In the genomic region with DNA sequence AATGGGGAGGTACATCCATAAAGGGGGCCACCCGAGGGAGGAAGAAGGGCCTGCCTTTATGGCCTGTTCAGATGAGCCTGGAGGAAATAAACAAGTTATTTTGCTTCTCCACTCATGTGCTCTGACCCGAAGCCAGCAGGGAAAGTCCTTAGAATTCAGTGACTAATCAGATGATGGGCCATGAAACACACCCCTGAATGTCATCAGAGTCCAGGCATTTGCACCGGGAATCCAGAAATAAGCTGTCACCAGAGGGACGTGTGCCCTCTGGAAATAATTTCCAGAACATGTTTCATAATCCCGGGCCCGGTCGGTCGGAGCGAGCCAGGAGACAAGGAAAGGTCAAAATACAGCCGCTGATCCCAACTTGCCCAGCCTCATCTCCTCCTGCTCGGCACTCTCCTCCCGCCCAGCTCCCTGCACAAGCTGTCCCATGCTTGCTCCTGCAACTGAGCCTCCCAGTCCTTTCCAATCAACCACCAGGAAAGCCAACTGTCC, we compare ENCODE assay signal across 10 cellular contexts.
DNase-seq lines count a peak whose midpoint lies in the region; ATAC-seq, FAIRE-seq and TF ChIP-seq lines count a peak whose summit lies in the region.
"Had no signal": no experiment of that assay in that cellular context is flagged by ENCODE, and none has a peak within 500 bp of the region (broad histone marks: within the 10 kb centered on the region; RNA-seq: fewer than 3 reads in every experiment).

No MANE protein-coding gene starts in this region.

- H3K27ac ChIP-seq in HepG2 (ENCODE audit: extremely low read length, insufficient read depth, low read length): no peak overlapping the region
- peak overlapping the region; percentile 70 to 76 (median 74) for H3K27ac ChIP-seq in thyroid gland
- H3K27ac ChIP-seq: cardiac muscle cell had no signal

- no TSS peak for BruUV-seq in HepG2 (replicated peaks; lab: Mats Ljungman, UMichigan)

- no peaks in the 10 kb centered on the region for H3K9me3 ChIP-seq in HepG2 (ENCODE audit: low read length)
- H3K9me3 ChIP-seq in thyroid gland: no peaks in the 10 kb centered on the region

- H4K20me1 ChIP-seq in HepG2 (ENCODE audit: insufficient read depth, low read length): no peaks in the 10 kb centered on the region

- 0% methylated on average over 10 of the region's 12 CpGs for WGBS in HepG2 (ENCODE audit: low lambda C conversion rate)
- 61 to 65% methylated on average over 12 of the region's 12 CpGs for WGBS in thyroid gland, 2 donors

- POLR2A ChIA-PET in HepG2 (lab: Yijun Ruan, JAX): no interaction called here

- H3K27me3 ChIP-seq in HepG2 (ENCODE audit: control insufficient read depth in 1 of 2, insufficient read depth in 2 of 2, low read length in 2 of 2): peaks cover 0 to 3% of the 10 kb centered on the region in 2 experiments; a peak in 1 of 5 replicates
- H3K27me3 ChIP-seq in thyroid gland: no peaks in the 10 kb centered on the region
- H3K27me3 ChIP-seq: cardiac muscle cell had no signal

- CTCF ChIA-PET in HepG2 (lab: Yijun Ruan, JAX; ENCODE audit: low intra/inter-chr PET ratio, low total read pairs): no interaction called here

- peak; percentile 91 for ATAC-seq in HepG2
- ATAC-seq in GM18861 (IDR thresholded peaks at IDR 0.05; ENCODE audit: unreplicated experiment): no peak
- ATAC-seq in GM19035 (IDR thresholded peaks at IDR 0.05; ENCODE audit: unreplicated experiment): no peak
- ATAC-seq in GM18873 (IDR thresholded peaks at IDR 0.05; ENCODE audit: low FRiP score, unreplicated experiment): no peak

- in situ Hi-C loops in HepG2 (cut with HindIII; ENCODE audit: extremely low pct_ligation_motif_present, low pct_unique_long_range_greater_than_20kb): no loop called here

- no peak overlapping the region for H3K4me3 ChIP-seq in HepG2 (replicated peaks in 1 of 3; ENCODE audit: insufficient read depth in 1 of 3, low read depth in 2 of 3, low read length in 3 of 3)
- no peak overlapping the region for H3K4me3 ChIP-seq in thyroid gland (replicated peaks in 1 of 3)
- H3K4me3 ChIP-seq: cardiac muscle cell had no signal

- H2AFZ ChIP-seq in HepG2 (ENCODE audit: low read length): no peak overlapping the region

- peak; percentile 30 for FAIRE-seq in HepG2 (lab: Jason Lieb, UNC)

- no peak for TF ChIP-seq POLR2A in HepG2 (IDR thresholded peaks at IDR 0.05; ENCODE audit: insufficient read depth in 1 of 2, low read depth in 2 of 2, low read length in 2 of 2)
- TF ChIP-seq POLR2A in thyroid gland (IDR thresholded peaks at IDR 0.05): no peak

- intact Hi-C loops in HepG2 (cut with micrococcal nuclease; ENCODE audit: unreplicated experiment): no loop called here
- intact Hi-C loops in thyroid gland (cut with DNase I): loop anchor here (5.0 kb wide), 1 partner anchor 47 kb away; no protein-coding TSS in a partner anchor

- peak; percentile 41 for DNase-seq in HuH-7.5 (ENCODE audit: low spot score)
- peak; percentile 37 for DNase-seq in cerebellum (ENCODE audit: low spot score)
- DNase-seq in HepG2 (ENCODE audit: low spot score): peak; percentile 57
- peak; percentile 63 to 74 for DNase-seq in thyroid gland
- no peak for DNase-seq in activated T-cell treated with anti-CD3 and anti-CD28 coated beads, Interleukin-2, amount 50 U/mL, for 48 hours
- DNase-seq: occipital lobe had no signal

- H3K36me3 ChIP-seq in HepG2 (replicated peaks in 1 of 2; ENCODE audit: control insufficient read depth in 1 of 2, insufficient read depth in 2 of 2, low read length in 2 of 2) (no peaks in the 10 kb centered on the region), thyroid gland (no peaks in the 10 kb centered on the region)
- H3K36me3 ChIP-seq: cardiac muscle cell had no signal

- H3K79me2 ChIP-seq in HepG2 (ENCODE audit: insufficient read depth, low read length): no peaks in the 10 kb centered on the region

- no peak for TF ChIP-seq RAD21 in HepG2 (CRISPR knock-in tag; IDR thresholded peaks at IDR 0.05)

- H3K4me1 ChIP-seq in HepG2 (ENCODE audit: insufficient read depth, low read length) (peaks cover 10% of the 10 kb centered on the region), thyroid gland (peaks cover 10 to 14% of the 10 kb centered on the region in 2 donors)

- peak overlapping the region; percentile 20; the same call in 1 of the 2 replicates for H3K4me2 ChIP-seq in HepG2 (ENCODE audit: low read depth, low read length)

- TF ChIP-seq EP300 in HepG2 (IDR thresholded peaks at IDR 0.05; ENCODE audit: low read depth in 2 of 2, low read length in 2 of 2) (no peak), HepG2 (CRISPR knock-in tag; IDR thresholded peaks at IDR 0.05; ENCODE audit: borderline replicate concordance) (no peak)

- H3K9ac ChIP-seq in HepG2 (ENCODE audit: insufficient read depth, low read depth, low read length): no peak overlapping the region

- TF ChIP-seq CTCF in HepG2 (CRISPR knock-in tag; IDR thresholded peaks at IDR 0.05) (no peak), thyroid gland (IDR thresholded peaks at IDR 0.05) (no peak)

TF ChIP-seq in HepG2, 621 proteins besides CTCF, POLR2A, EP300 and RAD21:
- TF ChIP-seq ZNF713 (CRISPR knock-in tag; IDR thresholded peaks at IDR 0.05) (no peak), JUN (CRISPR knock-in tag; IDR thresholded peaks at IDR 0.05) (no peak), CEBPB (IDR thresholded peaks at IDR 0.05; ENCODE audit: borderline replicate concordance, low read depth, low read length) (peak; percentile 13; the same call in 1 of the 2 replicates), PAX8 (CRISPR knock-in tag; IDR thresholded peaks at IDR 0.05; ENCODE audit: borderline replicate concordance) (no peak), SALL1 (CRISPR knock-in tag; IDR thresholded peaks at IDR 0.05) (0 out of 2 replicates have a peak, but pooled peaks have one; percentile 21)
- TF ChIP-seq, protein P1, sequence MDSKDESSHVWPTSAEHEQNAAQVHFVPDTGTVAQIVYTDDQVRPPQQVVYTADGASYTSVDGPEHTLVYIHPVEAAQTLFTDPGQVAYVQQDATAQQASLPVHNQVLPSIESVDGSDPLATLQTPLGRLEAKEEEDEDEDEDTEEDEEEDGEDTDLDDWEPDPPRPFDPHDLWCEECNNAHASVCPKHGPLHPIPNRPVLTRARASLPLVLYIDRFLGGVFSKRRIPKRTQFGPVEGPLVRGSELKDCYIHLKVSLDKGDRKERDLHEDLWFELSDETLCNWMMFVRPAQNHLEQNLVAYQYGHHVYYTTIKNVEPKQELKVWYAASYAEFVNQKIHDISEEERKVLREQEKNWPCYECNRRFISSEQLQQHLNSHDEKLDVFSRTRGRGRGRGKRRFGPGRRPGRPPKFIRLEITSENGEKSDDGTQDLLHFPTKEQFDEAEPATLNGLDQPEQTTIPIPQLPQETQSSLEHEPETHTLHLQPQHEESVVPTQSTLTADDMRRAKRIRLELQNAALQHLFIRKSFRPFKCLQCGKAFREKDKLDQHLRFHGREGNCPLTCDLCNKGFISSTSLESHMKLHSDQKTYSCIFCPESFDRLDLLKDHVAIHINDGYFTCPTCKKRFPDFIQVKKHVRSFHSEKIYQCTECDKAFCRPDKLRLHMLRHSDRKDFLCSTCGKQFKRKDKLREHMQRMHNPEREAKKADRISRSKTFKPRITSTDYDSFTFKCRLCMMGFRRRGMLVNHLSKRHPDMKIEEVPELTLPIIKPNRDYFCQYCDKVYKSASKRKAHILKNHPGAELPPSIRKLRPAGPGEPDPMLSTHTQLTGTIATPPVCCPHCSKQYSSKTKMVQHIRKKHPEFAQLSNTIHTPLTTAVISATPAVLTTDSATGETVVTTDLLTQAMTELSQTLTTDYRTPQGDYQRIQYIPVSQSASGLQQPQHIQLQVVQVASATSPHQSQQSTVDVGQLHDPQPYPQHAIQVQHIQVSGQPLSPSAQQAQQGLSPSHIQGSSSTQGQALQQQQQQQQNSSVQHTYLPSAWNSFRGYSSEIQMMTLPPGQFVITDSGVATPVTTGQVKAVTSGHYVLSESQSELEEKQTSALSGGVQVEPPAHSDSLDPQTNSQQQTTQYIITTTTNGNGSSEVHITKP (CRISPR knock-in tag; IDR thresholded peaks at IDR 0.05; ENCODE audit: low read depth): 0 out of 2 replicates have a peak, but pooled peaks have one; percentile 36
- TF ChIP-seq, protein P2, sequence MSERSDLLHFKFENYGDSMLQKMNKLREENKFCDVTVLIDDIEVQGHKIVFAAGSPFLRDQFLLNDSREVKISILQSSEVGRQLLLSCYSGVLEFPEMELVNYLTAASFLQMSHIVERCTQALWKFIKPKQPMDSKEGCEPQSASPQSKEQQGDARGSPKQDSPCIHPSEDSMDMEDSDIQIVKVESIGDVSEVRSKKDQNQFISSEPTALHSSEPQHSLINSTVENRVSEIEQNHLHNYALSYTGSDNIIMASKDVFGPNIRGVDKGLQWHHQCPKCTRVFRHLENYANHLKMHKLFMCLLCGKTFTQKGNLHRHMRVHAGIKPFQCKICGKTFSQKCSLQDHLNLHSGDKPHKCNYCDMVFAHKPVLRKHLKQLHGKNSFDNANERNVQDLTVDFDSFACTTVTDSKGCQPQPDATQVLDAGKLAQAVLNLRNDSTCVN (CRISPR knock-in tag; IDR thresholded peaks at IDR 0.05; ENCODE audit: borderline replicate concordance): peak; percentile 98

Comparison
In these comparisons a context has a peak if more than half of its experiments do, and no peak if none do; other contexts are left out.
1. DNase-seq: peak in HuH-7.5 (single experiment), cerebellum (single experiment), HepG2 (single experiment) and thyroid gland (2 of 2); none in activated T-cell treated with anti-CD3 and anti-CD28 coated beads, Interleukin-2, amount 50 U/mL, for 48 hours (0 of 2).